Comparison of ENCODE assay signal across 8 cellular contexts in the genomic region with DNA sequence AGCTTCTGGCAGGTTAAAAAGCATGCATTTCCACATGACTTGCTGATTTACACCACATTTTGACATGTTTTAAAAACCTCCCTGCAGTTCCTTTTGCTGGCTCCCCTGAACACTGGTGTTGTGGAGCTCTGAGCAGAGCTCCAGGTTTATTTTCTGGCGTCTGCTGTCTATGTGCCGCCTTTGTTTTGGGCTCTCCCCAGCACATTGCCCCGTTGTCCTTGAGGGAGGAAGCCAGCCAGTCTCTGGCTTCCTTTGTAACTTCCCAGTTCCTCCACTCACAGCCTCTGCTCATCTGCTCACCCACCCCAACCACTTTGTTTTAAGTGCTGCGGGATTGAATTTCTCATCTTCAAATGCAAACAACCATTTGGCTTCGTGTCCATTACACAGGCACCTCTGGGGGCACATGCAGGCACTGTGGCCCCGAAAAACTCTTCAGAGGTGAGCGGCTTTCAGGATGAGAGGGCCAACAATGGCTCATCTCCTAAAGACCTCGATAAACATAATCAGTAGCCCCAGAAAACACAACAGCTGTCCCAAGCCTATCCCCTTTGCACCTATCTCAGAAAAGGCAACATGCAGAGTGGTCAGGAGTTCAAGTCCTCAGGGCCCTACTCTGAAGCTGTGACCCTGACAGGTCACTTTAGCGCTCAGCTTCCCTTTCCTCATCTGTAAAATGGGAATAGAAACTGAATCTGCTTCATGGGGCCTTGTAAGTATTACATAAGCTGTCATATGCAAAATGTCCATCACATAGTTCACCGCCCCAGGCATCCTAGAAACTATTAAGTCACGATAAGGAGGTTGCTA. TPM values are rescaled to one million over a fixed set of nuclear protein-coding genes. Genes with fewer than 3 reads are reported as not detected.
DNase-seq lines count a peak whose midpoint lies in the region; ATAC-seq, FAIRE-seq and TF ChIP-seq lines count a peak whose summit lies in the region.

No MANE protein-coding gene starts in this region.

- H3K4me3 ChIP-seq in brain microvascular endothelial cell (ENCODE audit: low read depth, low read length) (peak overlapping the region; percentile 85), small intestine (ENCODE audit: low read depth in 1 of 2, low read length in 2 of 2) (peak overlapping the region in 1 of 2 donors; percentile 85)

- in situ Hi-C loops in brain microvascular endothelial cell (cut with HindIII; ENCODE audit: low pct_ligation_motif_present, low sequenced_read_pairs): no loop called here

- H3K9me3 ChIP-seq in small intestine (ENCODE audit: control insufficient read depth, low read depth): no peaks in the 10 kb centered on the region

- H3K27ac ChIP-seq in C4-2B (peak overlapping the region; percentile 80), brain microvascular endothelial cell (no peak overlapping the region), small intestine (ENCODE audit: low read depth in 1 of 2, low read length in 1 of 2) (peak overlapping the region; percentile 83 to 97)

- H3K4me1 ChIP-seq in small intestine (ENCODE audit: control insufficient read depth in 2 of 2, insufficient read depth in 1 of 2, low read depth in 1 of 2, low read length in 1 of 2): no peaks in the 10 kb centered on the region

- DNase-seq in NCI-H748 (lab: John Stamatoyannopoulos, UW; ENCODE audit: unreplicated experiment): peak; percentile 58
- no peak for DNase-seq in brain microvascular endothelial cell
- peak; percentile 61 for DNase-seq in inferior parietal cortex (ENCODE audit: extremely low spot score)
- no peak for DNase-seq in small intestine
- DNase-seq in A172 (ENCODE audit: low spot score): no peak

- no peak for FAIRE-seq in small intestine (lab: Jason Lieb, UNC)

- ATAC-seq in GM18873 (IDR thresholded peaks at IDR 0.05; ENCODE audit: low FRiP score, unreplicated experiment) (peak; percentile 29), HG03095 (IDR thresholded peaks at IDR 0.05; ENCODE audit: unreplicated experiment) (peak; percentile 36)

- no peak for TF ChIP-seq CTCF in C4-2B (conservative IDR thresholded peaks at IDR 0.05)
- no peak for TF ChIP-seq CTCF in brain microvascular endothelial cell (IDR thresholded peaks at IDR 0.05; ENCODE audit: low read depth, low read length, missing control alignments)

- 33 to 43% (median 35%) methylated on average over 11 of the region's 11 CpGs for WGBS in small intestine, 3 donors

- H3K27me3 ChIP-seq in brain microvascular endothelial cell (replicated peaks) (no peaks in the 10 kb centered on the region), small intestine (ENCODE audit: control insufficient read depth in 2 of 2, insufficient read depth in 2 of 2, low read length in 2 of 2) (no peaks in the 10 kb centered on the region)

- H3K36me3 ChIP-seq in brain microvascular endothelial cell (replicated peaks) (no peaks in the 10 kb centered on the region), small intestine (ENCODE audit: control insufficient read depth in 2 of 2, insufficient read depth in 2 of 2, low read length in 2 of 2) (no peaks in the 10 kb centered on the region)

RNA-seq across cellular contexts. Expression of gene MEF2A, which starts 1.4 kb away (rescaled TPM):
- 10 to 100 TPM; 11.2 to 12.7 (median 12.6) TPM for polyA plus RNA-seq in small intestine
- total RNA-seq in A172 (2014; rRNA removed; shearing (Covaris generic)): 49.6 and 76.3 TPM in 2 replicates

Comparison
In these comparisons a context has a peak if more than half of its experiments do, and no peak if none do; other contexts are left out.
1. DNase-seq: peak in NCI-H748 (single experiment) and inferior parietal cortex (single experiment); none in brain microvascular endothelial cell (single experiment), small intestine (single experiment) and A172 (single experiment).